ENCODE assay signal across 2 cellular contexts in the genomic region with DNA sequence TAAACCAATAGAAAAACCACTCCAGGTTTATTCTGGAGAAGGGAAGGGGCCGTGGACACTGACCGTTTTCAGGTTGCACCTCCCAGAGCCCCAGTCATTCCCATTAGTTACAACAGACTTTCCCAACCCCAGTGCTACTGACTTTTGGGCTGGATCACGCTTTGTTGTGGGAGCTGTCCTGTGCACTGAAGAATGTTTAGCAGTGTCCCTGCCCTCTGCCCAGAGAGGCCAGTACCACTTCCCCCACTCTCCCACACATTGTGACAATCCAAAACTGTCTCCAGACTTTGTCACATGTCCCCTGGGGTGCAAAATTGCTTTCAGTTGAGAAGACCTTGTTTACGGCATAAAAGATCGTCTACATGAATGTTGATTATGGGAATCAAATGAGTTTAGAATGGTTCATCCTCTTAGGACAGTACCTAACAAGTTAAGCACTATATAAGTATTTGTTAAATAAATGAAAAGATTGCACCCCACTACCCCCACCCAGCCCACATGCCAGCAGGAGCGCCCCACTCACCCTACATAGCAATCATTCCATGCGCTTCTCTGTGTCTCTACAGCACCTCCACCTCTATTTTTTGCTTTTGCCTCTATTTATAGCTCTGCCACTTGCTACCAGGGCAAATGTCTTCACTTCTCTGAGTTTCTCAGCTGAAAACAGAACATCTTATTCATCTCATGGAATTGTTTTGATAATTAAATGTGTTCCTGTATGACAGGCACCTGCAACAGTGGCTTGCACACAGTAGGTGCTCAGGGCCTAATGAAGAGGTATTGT.
TF ChIP-seq lines count a peak whose summit lies in the region.

No MANE protein-coding gene starts in this region.

TF ChIP-seq in H1, 55 proteins besides CTCF, POLR2A, EP300 and RAD21:
- TF ChIP-seq GABPA (IDR thresholded peaks at IDR 0.05; ENCODE audit: borderline replicate concordance, insufficient read depth, low read length), result no peak
- TF ChIP-seq, protein P1, sequence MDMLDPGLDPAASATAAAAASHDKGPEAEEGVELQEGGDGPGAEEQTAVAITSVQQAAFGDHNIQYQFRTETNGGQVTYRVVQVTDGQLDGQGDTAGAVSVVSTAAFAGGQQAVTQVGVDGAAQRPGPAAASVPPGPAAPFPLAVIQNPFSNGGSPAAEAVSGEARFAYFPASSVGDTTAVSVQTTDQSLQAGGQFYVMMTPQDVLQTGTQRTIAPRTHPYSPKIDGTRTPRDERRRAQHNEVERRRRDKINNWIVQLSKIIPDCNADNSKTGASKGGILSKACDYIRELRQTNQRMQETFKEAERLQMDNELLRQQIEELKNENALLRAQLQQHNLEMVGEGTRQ (IDR thresholded peaks at IDR 0.05; ENCODE audit: low read length), result no peak
- TF ChIP-seq JUND (IDR thresholded peaks at IDR 0.05; ENCODE audit: low read length), result no peak
- no peak for TF ChIP-seq CBX5 (IDR thresholded peaks at IDR 0.05; ENCODE audit: low read depth, low read length)

TF ChIP-seq in HEK293T, 16 proteins besides CTCF, POLR2A, EP300 and RAD21:
- TF ChIP-seq NFRKB (IDR thresholded peaks at IDR 0.05), result no peak
- TF ChIP-seq FOXK2 (IDR thresholded peaks at IDR 0.05), result no peak
- TF ChIP-seq SP1 (IDR thresholded peaks at IDR 0.05), result no peak
- no peak for TF ChIP-seq ARNT (IDR thresholded peaks at IDR 0.05)
- no peak for TF ChIP-seq TARDBP (IDR thresholded peaks at IDR 0.05)
- TF ChIP-seq SUZ12 (IDR thresholded peaks at IDR 0.05), result no peak
- TF ChIP-seq CTBP1 (IDR thresholded peaks at IDR 0.05; ENCODE audit: borderline replicate concordance), result no peak
- TF ChIP-seq FOXA1 (IDR thresholded peaks at IDR 0.05), result no peak
- no peak for TF ChIP-seq L3MBTL2 (conservative IDR thresholded peaks at IDR 0.05)
